ENCODE assay signal across 27 cellular contexts in the genomic region with DNA sequence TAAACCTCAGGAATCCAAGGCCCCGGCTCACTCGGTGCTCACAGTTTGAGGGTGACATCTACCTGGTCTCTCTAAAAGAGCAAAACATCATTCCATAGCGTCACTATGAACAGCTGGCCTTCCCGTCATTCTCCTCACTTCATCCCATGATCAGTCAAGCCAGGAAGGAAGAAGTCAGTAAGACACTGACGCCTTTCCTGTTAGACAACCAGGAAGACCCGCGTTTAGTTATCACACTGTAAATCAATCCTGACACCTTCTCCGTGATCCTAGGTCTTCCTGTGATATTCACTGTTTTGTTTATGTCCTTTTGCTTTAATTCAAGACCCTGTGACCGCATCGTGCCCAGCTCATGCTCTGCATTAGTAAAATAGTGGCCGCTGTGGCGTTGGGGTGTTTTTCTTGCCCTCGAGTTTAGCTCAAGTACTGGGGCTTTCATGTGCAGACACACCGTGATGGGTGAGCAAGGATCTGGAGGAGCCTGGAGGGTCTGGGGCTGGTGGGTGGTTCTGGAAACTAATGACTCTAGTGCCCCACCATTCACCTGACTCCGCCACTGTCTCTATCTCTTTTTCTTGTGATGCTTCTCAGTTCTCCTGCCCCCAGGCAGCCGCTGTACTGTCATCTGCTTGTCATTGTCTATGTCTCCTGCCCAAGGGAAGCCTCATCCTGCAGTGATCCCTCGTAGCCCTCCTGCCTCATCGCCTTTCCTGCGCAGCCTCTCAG.
"Had no signal": no experiment of that assay in that cellular context is flagged by ENCODE, and none has a peak within 500 bp of the region (broad histone marks: within the 10 kb centered on the region; RNA-seq: fewer than 3 reads in every experiment).

No MANE protein-coding gene starts in this region.

- H3K27ac ChIP-seq: ascending aorta, brain microvascular endothelial cell, gastroesophageal sphincter, spleen, suprapubic skin, tibial artery, VCaP had no signal

- FAIRE-seq: endometrium, kidney, TTC549 had no signal

- H3K36me3 Mint-ChIP-seq: activated naive CD4-positive, alpha-beta T cell treated with anti-CD3 and anti-CD28 coated beads, Interleukin-2, amount 10 ng/mL, durations not matched to agents 7 days and 5 days; activated naive CD8-positive, alpha-beta T cell treated with anti-CD3 and anti-CD28 coated beads, Interleukin-2, amount 10 ng/mL, durations not matched to agents 7 days and 5 days; memory B cell had no signal

- H3K36me3 ChIP-seq: ascending aorta, brain microvascular endothelial cell, gastroesophageal sphincter, spleen, suprapubic skin, tibial artery had no signal

- H3K4me1 ChIP-seq: ascending aorta, gastroesophageal sphincter, suprapubic skin, tibial artery had no signal

- DNase-seq: activated CD4-positive, alpha-beta T cell treated with anti-CD3 and anti-CD28 coated beads for 4 hours; activated CD4-positive, alpha-beta T cell treated with anti-CD3 and anti-CD28 coated beads, Interleukin-2, amount 50 U/mL, for 4 hours; activated CD8-positive, alpha-beta memory T cell treated with anti-CD3 and anti-CD28 coated beads for 24 hours; activated gamma-delta T cell; activated naive CD4-positive, alpha-beta T cell treated with anti-CD3 and anti-CD28 coated beads, Interleukin-2, amount 10 ng/mL, durations not matched to agents 7 days and 5 days; activated naive CD8-positive, alpha-beta T cell treated with anti-CD3 and anti-CD28 coated beads, Interleukin-2, amount 10 ng/mL, durations not matched to agents 7 days and 5 days; brain microvascular endothelial cell; caudate nucleus; effector CD8-positive, alpha-beta T cell; erythroblast; hippocampal formation; kidney; left colon; right cardiac atrium; spleen; stimulated activated naive CD4-positive, alpha-beta T cell; T-helper 9 cell had no signal

- H3K4me3 Mint-ChIP-seq: activated naive CD4-positive, alpha-beta T cell treated with anti-CD3 and anti-CD28 coated beads, Interleukin-2, amount 10 ng/mL, durations not matched to agents 7 days and 5 days; activated naive CD8-positive, alpha-beta T cell treated with anti-CD3 and anti-CD28 coated beads, Interleukin-2, amount 10 ng/mL, durations not matched to agents 7 days and 5 days; dendritic cell treated with granulocyte-macrophage colony-stimulating factor and Interleukin-4, amounts not matched to agents 40 ng/mL and 50 ng/mL, for 4 days; memory B cell; neural crest cell had no signal

- H3K27me3 ChIP-seq: ascending aorta, brain microvascular endothelial cell, gastroesophageal sphincter, spleen, suprapubic skin, tibial artery had no signal

- H3K9me3 Mint-ChIP-seq: activated naive CD4-positive, alpha-beta T cell treated with anti-CD3 and anti-CD28 coated beads, Interleukin-2, amount 10 ng/mL, durations not matched to agents 7 days and 5 days; activated naive CD8-positive, alpha-beta T cell treated with anti-CD3 and anti-CD28 coated beads, Interleukin-2, amount 10 ng/mL, durations not matched to agents 7 days and 5 days; dendritic cell treated with granulocyte-macrophage colony-stimulating factor and Interleukin-4, amounts not matched to agents 40 ng/mL and 50 ng/mL, for 4 days; memory B cell; neural crest cell had no signal

- H3K4me3 ChIP-seq: ascending aorta, gastroesophageal sphincter, spleen, suprapubic skin, tibial artery had no signal

- H3K27ac Mint-ChIP-seq: activated naive CD4-positive, alpha-beta T cell treated with anti-CD3 and anti-CD28 coated beads, Interleukin-2, amount 10 ng/mL, durations not matched to agents 7 days and 5 days; activated naive CD8-positive, alpha-beta T cell treated with anti-CD3 and anti-CD28 coated beads, Interleukin-2, amount 10 ng/mL, durations not matched to agents 7 days and 5 days; dendritic cell treated with granulocyte-macrophage colony-stimulating factor and Interleukin-4, amounts not matched to agents 40 ng/mL and 50 ng/mL, for 4 days; memory B cell had no signal

- H3K9me3 ChIP-seq: ascending aorta, gastroesophageal sphincter, spleen, suprapubic skin, tibial artery had no signal

- ATAC-seq: gastroesophageal sphincter, left colon, right cardiac atrium had no signal
